Comparison of ENCODE assay signal across 22 cellular contexts in the genomic region with DNA sequence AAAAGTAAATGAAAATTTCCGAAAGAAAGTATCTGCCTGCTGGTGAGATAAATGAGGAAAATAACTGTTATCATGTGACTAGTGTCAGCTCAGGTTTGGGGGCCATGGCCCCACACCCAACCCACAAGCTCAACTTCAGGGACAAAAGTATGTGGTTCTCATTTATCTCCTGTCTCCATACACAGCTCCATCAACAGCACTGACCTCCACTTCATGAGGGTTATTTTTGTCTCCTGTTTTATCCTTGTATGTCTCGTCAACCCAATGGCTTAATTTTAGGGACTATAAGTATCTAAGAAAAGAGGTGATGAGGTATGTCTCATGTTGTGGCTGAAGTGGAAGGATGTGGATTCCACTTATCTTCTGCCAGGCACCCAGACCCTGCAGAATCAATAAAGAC.
A peak's percentile ranks its signal among the peaks of the same experiment; 100 is the strongest.
DNase-seq lines count a peak whose midpoint lies in the region; ATAC-seq, FAIRE-seq and TF ChIP-seq lines count a peak whose summit lies in the region.
"Had no signal": no experiment of that assay in that cellular context is flagged by ENCODE, and none has a peak within 500 bp of the region (broad histone marks: within the 10 kb centered on the region; RNA-seq: fewer than 3 reads in every experiment).

No MANE protein-coding gene starts in this region.

- no peaks in the 10 kb centered on the region for H3K36me3 Mint-ChIP-seq in stimulated activated effector memory CD8-positive, alpha-beta T cell treated with anti-CD3 and anti-CD28 coated beads, Interleukin-12 subunit alpha, Interleukin-12 subunit beta, amount 100 ng/mL, for 72 hours
- H3K36me3 Mint-ChIP-seq: CD8-positive, alpha-beta T cell had no signal

- H3K4me1 Mint-ChIP-seq in stimulated activated effector memory CD8-positive, alpha-beta T cell treated with anti-CD3 and anti-CD28 coated beads, Interleukin-12 subunit alpha, Interleukin-12 subunit beta, amount 100 ng/mL, for 72 hours = no peaks in the 10 kb centered on the region
- H3K4me1 Mint-ChIP-seq: B cell had no signal

- no peaks in the 10 kb centered on the region for H3K4me1 ChIP-seq in K562 (replicated peaks in 1 of 2; ENCODE audit: control insufficient read depth in 2 of 2, insufficient read depth in 2 of 2, low read length in 2 of 2)
- H3K4me1 ChIP-seq: A549; BLaER1 treated with 17β-estradiol and CSF1 and Interleukin-3, amounts not matched to agents 10 nM and 100 nM; Caco-2 had no signal

- no TSS peak for BruUV-seq in K562 (replicated peaks; lab: Mats Ljungman, UMichigan)

- DNase-seq in OCI-M1 (lab: John Stamatoyannopoulos, UW) = peak; percentile 88
- DNase-seq in K562 (ENCODE audit: extremely low read depth in 1 of 4, low spot score in 3 of 4) = peak in 1 of 4 experiments; percentile 13
- peak; percentile 26 to 55 for DNase-seq in erythroblast (lab: John Stamatoyannopoulos, UW)
- no peak for DNase-seq in NCI-H345 treated with DMSO at 0.1 percent for 48 hours (lab: John Stamatoyannopoulos, UW; ENCODE audit: unreplicated experiment)
- DNase-seq in NCI-H187 treated with DMSO at 0.1 percent for 48 hours (lab: John Stamatoyannopoulos, UW) = no peak
- DNase-seq in stimulated activated effector memory CD8-positive, alpha-beta T cell treated with anti-CD3 and anti-CD28 coated beads, Interleukin-12 subunit alpha, Interleukin-12 subunit beta, amount 100 ng/mL, for 72 hours (ENCODE audit: low spot score in 2 of 2) = no peak
- DNase-seq: AML-193; Caco-2; Calu3; CD4-positive, alpha-beta T cell; CD8-positive, alpha-beta T cell; DMS79 treated with DMSO at 0.1 percent for 48 hours; GF-D8 had no signal

- TF ChIP-seq POLR2A in K562 (conservative IDR thresholded peaks at IDR 0.05) = no peak
- no peak for TF ChIP-seq POLR2A in erythroblast (IDR thresholded peaks at IDR 0.05; ENCODE audit: low read length)

- H4K20me1 ChIP-seq in K562 (replicated peaks; ENCODE audit: control insufficient read depth, insufficient read depth, low read length) = no peaks in the 10 kb centered on the region
- H4K20me1 ChIP-seq: BLaER1 treated with 17β-estradiol and CSF1 and Interleukin-3, amounts not matched to agents 10 nM and 100 nM had no signal

- no peaks in the 10 kb centered on the region for H3K9me3 ChIP-seq in K562 (replicated peaks; ENCODE audit: control insufficient read depth, insufficient read depth, low read depth, low read length)
- H3K9me3 ChIP-seq: A549; BLaER1 treated with 17β-estradiol and CSF1 and Interleukin-3, amounts not matched to agents 10 nM and 100 nM; Caco-2 had no signal

- no peaks in the 10 kb centered on the region for H3K79me2 ChIP-seq in K562 (ENCODE audit: control insufficient read depth, insufficient read depth, low read length)

- no peak for TF ChIP-seq CTCF in K562 (IDR thresholded peaks at IDR 0.05 in 2 of 3, conservative IDR thresholded peaks at IDR 0.05 in 1 of 3; ENCODE audit: insufficient read depth in 2 of 3, low read depth in 1 of 3, low read length in 3 of 3)

- H3K27ac Mint-ChIP-seq in stimulated activated effector memory CD8-positive, alpha-beta T cell treated with anti-CD3 and anti-CD28 coated beads, Interleukin-12 subunit alpha, Interleukin-12 subunit beta, amount 100 ng/mL, for 72 hours = no peak overlapping the region
- H3K27ac Mint-ChIP-seq: B cell; CD4-positive, alpha-beta T cell; CD8-positive, alpha-beta T cell had no signal

- H3K4me3 Mint-ChIP-seq in stimulated activated effector memory CD8-positive, alpha-beta T cell treated with anti-CD3 and anti-CD28 coated beads, Interleukin-12 subunit alpha, Interleukin-12 subunit beta, amount 100 ng/mL, for 72 hours = no peak overlapping the region
- H3K4me3 Mint-ChIP-seq: B cell; CD4-positive, alpha-beta T cell; CD8-positive, alpha-beta T cell had no signal

- peaks cover 3% of the 10 kb centered on the region for H3K9me3 Mint-ChIP-seq in stimulated activated effector memory CD8-positive, alpha-beta T cell treated with anti-CD3 and anti-CD28 coated beads, Interleukin-12 subunit alpha, Interleukin-12 subunit beta, amount 100 ng/mL, for 72 hours
- H3K9me3 Mint-ChIP-seq: CD4-positive, alpha-beta T cell; CD8-positive, alpha-beta T cell had no signal

- POLR2A ChIA-PET in K562 (lab: Yijun Ruan, JAX) = no interaction called here

- no peaks in the 10 kb centered on the region for H3K36me3 ChIP-seq in K562 (ENCODE audit: control insufficient read depth, insufficient read depth, low read length)
- H3K36me3 ChIP-seq: BLaER1 treated with 17β-estradiol and CSF1 and Interleukin-3, amounts not matched to agents 10 nM and 100 nM had no signal

- ATAC-seq in K562 = no peak
- no peak for ATAC-seq in stimulated activated effector memory CD8-positive, alpha-beta T cell treated with anti-CD3 and anti-CD28 coated beads, Interleukin-12 subunit alpha, Interleukin-12 subunit beta, amount 100 ng/mL, for 72 hours
- ATAC-seq: A549; CD8-positive, alpha-beta T cell had no signal

- FAIRE-seq in K562 (lab: Jason Lieb, UNC) = no peak
- FAIRE-seq: A549, D721Med, G401.6, GM12891, GM19239 had no signal

- H3K27me3 ChIP-seq in K562 (ENCODE audit: control insufficient read depth in 2 of 2, insufficient read depth in 2 of 2, low read length in 2 of 2) = no peaks in the 10 kb centered on the region
- H3K27me3 ChIP-seq: BLaER1 treated with 17β-estradiol and CSF1 and Interleukin-3, amounts not matched to agents 10 nM and 100 nM had no signal

- WGBS in K562 (ENCODE audit: insufficient coverage, low coverage, missing lambda C conversion rate) = 0% methylated on average over 2 of the region's 2 CpGs

- in situ Hi-C loops in K562 (cut with MboI) = no loop called here

- no peak for TF ChIP-seq EP300 in K562 (IDR thresholded peaks at IDR 0.05; ENCODE audit: low read length)

- H3K4me3 ChIP-seq in K562 = no peak overlapping the region
- H3K4me3 ChIP-seq: A549; BLaER1 treated with 17β-estradiol and CSF1 and Interleukin-3, amounts not matched to agents 10 nM and 100 nM had no signal

- CTCF ChIA-PET in K562 (lab: Yijun Ruan, JAX; ENCODE audit: low intra/inter-chr PET ratio) = no interaction called here

- H2AFZ ChIP-seq in K562 (ENCODE audit: low read depth, low read length) = no peak overlapping the region

- H3K9me1 ChIP-seq in K562 (ENCODE audit: control insufficient read depth, insufficient read depth, low read length) = no peaks in the 10 kb centered on the region

- no peak overlapping the region for H3K27ac ChIP-seq in K562 (ENCODE audit: extremely low read depth, low read depth, low read length)
- H3K27ac ChIP-seq: 22Rv1; A549; BLaER1 treated with 17β-estradiol and CSF1 and Interleukin-3, amounts not matched to agents 10 nM and 100 nM; C4-2B had no signal

- H3K4me2 ChIP-seq in K562 (ENCODE audit: insufficient read depth, low read length) = no peak overlapping the region
- H3K4me2 ChIP-seq: A549; BLaER1 treated with 17β-estradiol and CSF1 and Interleukin-3, amounts not matched to agents 10 nM and 100 nM had no signal

- no peak for TF ChIP-seq RAD21 in K562 (CRISPR knock-in tag; conservative IDR thresholded peaks at IDR 0.05 in 1 of 2, IDR thresholded peaks at IDR 0.05 in 1 of 2)

- intact Hi-C loops in K562 (cut with micrococcal nuclease) = no loop called here

- no peak overlapping the region for H3K9ac ChIP-seq in K562 (ENCODE audit: insufficient read depth in 1 of 2, low read depth in 2 of 2, low read length in 2 of 2)
- H3K9ac ChIP-seq: BLaER1 treated with 17β-estradiol and CSF1 and Interleukin-3, amounts not matched to agents 10 nM and 100 nM had no signal

TF ChIP-seq in K562, 482 proteins besides CTCF, POLR2A, EP300 and RAD21 (continues in another document):
- TF ChIP-seq SNRNP70 (optimal IDR thresholded peaks at IDR 0.05; ENCODE audit: low read depth, low read length) (no peak), SMAD4 (CRISPR knock-in tag; conservative IDR thresholded peaks at IDR 0.05) (peak; percentile 47; the same call in 1 of the 2 replicates), LCOR (CRISPR knock-in tag; IDR thresholded peaks at IDR 0.05) (0 out of 2 replicates have a peak, but pooled peaks have one; percentile 22), FOS (IDR thresholded peaks at IDR 0.05; ENCODE audit: extremely low read depth, insufficient read length) (no peak), ZNF354B (CRISPR knock-in tag; IDR thresholded peaks at IDR 0.05) (no peak), PHB (CRISPR knock-in tag; IDR thresholded peaks at IDR 0.05) (no peak), RFX7 (CRISPR knock-in tag; IDR thresholded peaks at IDR 0.05) (no peak)
- TF ChIP-seq, protein P1, sequence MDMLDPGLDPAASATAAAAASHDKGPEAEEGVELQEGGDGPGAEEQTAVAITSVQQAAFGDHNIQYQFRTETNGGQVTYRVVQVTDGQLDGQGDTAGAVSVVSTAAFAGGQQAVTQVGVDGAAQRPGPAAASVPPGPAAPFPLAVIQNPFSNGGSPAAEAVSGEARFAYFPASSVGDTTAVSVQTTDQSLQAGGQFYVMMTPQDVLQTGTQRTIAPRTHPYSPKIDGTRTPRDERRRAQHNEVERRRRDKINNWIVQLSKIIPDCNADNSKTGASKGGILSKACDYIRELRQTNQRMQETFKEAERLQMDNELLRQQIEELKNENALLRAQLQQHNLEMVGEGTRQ (CRISPR knock-in tag; IDR thresholded peaks at IDR 0.05) = no peak
- TF ChIP-seq, protein P2, sequence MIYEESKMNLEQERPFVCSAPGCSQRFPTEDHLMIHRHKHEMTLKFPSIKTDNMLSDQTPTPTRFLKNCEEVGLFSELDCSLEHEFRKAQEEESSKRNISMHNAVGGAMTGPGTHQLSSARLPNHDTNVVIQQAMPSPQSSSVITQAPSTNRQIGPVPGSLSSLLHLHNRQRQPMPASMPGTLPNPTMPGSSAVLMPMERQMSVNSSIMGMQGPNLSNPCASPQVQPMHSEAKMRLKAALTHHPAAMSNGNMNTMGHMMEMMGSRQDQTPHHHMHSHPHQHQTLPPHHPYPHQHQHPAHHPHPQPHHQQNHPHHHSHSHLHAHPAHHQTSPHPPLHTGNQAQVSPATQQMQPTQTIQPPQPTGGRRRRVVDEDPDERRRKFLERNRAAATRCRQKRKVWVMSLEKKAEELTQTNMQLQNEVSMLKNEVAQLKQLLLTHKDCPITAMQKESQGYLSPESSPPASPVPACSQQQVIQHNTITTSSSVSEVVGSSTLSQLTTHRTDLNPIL (CRISPR knock-in tag; IDR thresholded peaks at IDR 0.05) = no peak

Comparison
In these comparisons a context has a peak if more than half of its experiments do, and no peak if none do; other contexts are left out.
1. DNase-seq: peak in OCI-M1 (single experiment) and erythroblast (2 of 2); none in NCI-H345 treated with DMSO at 0.1 percent for 48 hours (single experiment), NCI-H187 treated with DMSO at 0.1 percent for 48 hours (single experiment) and stimulated activated effector memory CD8-positive, alpha-beta T cell treated with anti-CD3 and anti-CD28 coated beads, Interleukin-12 subunit alpha, Interleukin-12 subunit beta, amount 100 ng/mL, for 72 hours (0 of 2).